In the genomic region with DNA sequence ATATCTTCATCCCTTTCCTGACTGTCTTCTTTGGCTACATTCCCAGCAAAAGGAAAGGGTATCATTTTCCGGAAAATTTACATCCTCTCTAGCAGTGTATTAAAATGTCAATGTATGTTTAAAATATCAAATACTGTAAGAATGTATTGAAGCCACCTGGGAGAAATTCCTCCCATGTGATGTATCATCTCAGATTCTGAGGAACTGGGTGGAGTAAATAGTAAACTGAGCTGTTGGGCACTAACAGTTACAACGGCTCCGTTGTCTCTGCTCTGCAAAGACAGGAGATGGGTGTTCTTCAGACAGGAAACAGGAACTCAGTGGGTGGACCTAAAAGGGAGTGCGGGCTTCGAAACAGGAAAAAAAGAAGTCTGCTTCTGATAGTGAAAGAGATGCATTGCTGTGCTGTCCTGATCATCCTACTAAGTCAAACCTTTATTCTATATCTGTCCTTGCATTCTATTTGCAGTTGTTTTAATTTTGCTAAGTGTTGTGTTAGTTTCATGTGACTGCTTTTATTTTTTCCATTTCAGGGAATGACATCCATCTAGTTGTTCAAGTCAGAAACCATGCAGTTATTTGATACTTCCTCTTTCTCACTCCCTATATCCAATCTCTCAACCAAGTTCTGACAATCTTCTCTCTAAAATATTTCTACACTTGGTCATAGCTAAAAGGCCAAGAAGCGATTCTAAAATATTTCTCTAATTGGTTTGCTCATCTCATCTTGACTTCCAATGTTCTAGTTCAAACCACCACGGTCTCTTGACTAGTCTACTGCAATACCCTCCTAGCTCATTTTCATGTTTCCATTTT, we compare ENCODE assay signal across 9 cellular contexts. TPM values are rescaled to one million over a fixed set of nuclear protein-coding genes. Genes with fewer than 3 reads are reported as not detected.
DNase-seq lines count a peak whose midpoint lies in the region; ATAC-seq, FAIRE-seq and TF ChIP-seq lines count a peak whose summit lies in the region.
"Had no signal": no experiment of that assay in that cellular context is flagged by ENCODE, and none has a peak within 500 bp of the region (broad histone marks: within the 10 kb centered on the region; RNA-seq: fewer than 3 reads in every experiment).

No MANE protein-coding gene starts in this region.

- peak; percentile 35 for ATAC-seq in GM21528 (IDR thresholded peaks at IDR 0.05; ENCODE audit: low FRiP score, unreplicated experiment)

- no peaks in the 10 kb centered on the region for H3K36me3 Mint-ChIP-seq in osteocyte (ENCODE audit: unreplicated experiment)

- H3K4me3 ChIP-seq in NB4 (ENCODE audit: low read depth, low read length) (peak overlapping the region; percentile 54), bronchial epithelial cell (ENCODE audit: low read depth, low read length) (no peak overlapping the region)

- no peaks in the 10 kb centered on the region for H3K36me3 ChIP-seq in bronchial epithelial cell (ENCODE audit: control insufficient read depth, insufficient read depth, low read length)

- H3K27me3 Mint-ChIP-seq in osteocyte (ENCODE audit: unreplicated experiment), result no peaks in the 10 kb centered on the region

- peak; percentile 46 for TF ChIP-seq POLR2A in NB4 (IDR thresholded peaks at IDR 0.05; ENCODE audit: extremely low read depth, insufficient read length)

- no peak for TF ChIP-seq CTCF in NB4 (IDR thresholded peaks at IDR 0.05; ENCODE audit: low read depth, low read length)
- no peak for TF ChIP-seq CTCF in bronchial epithelial cell (IDR thresholded peaks at IDR 0.05; ENCODE audit: insufficient read depth, low read length, severe bottlenecking)
- no peak for TF ChIP-seq CTCF in osteocyte (IDR thresholded peaks at IDR 0.05)

- peak overlapping the region; percentile 87 for H3K27ac Mint-ChIP-seq in osteocyte (ENCODE audit: unreplicated experiment)

- peak; percentile 85 for DNase-seq in GDM1 (lab: John Stamatoyannopoulos, UW)
- peak; percentile 96 for DNase-seq in NB4 (ENCODE audit: low read depth)
- peak; percentile 80 for DNase-seq in bronchial epithelial cell (ENCODE audit: low read depth)
- DNase-seq in osteocyte (ENCODE audit: extremely low spot score, unreplicated experiment), result no peak
- no peak for DNase-seq in NCI-H526 treated with DMSO at 0.1 percent for 48 hours (lab: John Stamatoyannopoulos, UW)
- DNase-seq in effector CD8-positive, alpha-beta T cell (lab: John Stamatoyannopoulos, UW), result no peak
- no peak for DNase-seq in NCI-H510A (lab: John Stamatoyannopoulos, UW)

- FAIRE-seq in bronchial epithelial cell (lab: Jason Lieb, UNC), result no peak

- peaks cover 17% of the 10 kb centered on the region for H3K4me1 Mint-ChIP-seq in osteocyte (ENCODE audit: unreplicated experiment)

- peaks cover 4% of the 10 kb centered on the region for H3K9me3 Mint-ChIP-seq in osteocyte (ENCODE audit: unreplicated experiment)

- no peaks in the 10 kb centered on the region for H3K27me3 ChIP-seq in bronchial epithelial cell (ENCODE audit: control insufficient read depth, insufficient read depth, low read length)

- peak overlapping the region; percentile 67 for H3K4me3 Mint-ChIP-seq in osteocyte (ENCODE audit: unreplicated experiment)

RNA-seq across cellular contexts. Expression of a gene that starts 19.4 kb away (rescaled TPM):
- total RNA-seq in bronchial epithelial cell, result 0.51 and 1.1 TPM in 2 replicates
- 15.8 and 17.7 TPM in 2 replicates for total RNA-seq in osteocyte

RNA-seq across cellular contexts. Expression of a gene that starts 20.2 kb away (rescaled TPM):
- total RNA-seq in bronchial epithelial cell, result 0.13 and 0.53 TPM in 2 replicates
- total RNA-seq in osteocyte, result 58.1 and 62.1 TPM in 2 replicates

RNA-seq across cellular contexts. Expression of a gene that starts 44.2 kb away (rescaled TPM):
- total RNA-seq in bronchial epithelial cell, result 29.1 and 67.7 TPM in 2 replicates
- 32.0 and 32.3 TPM in 2 replicates for total RNA-seq in osteocyte

RNA-seq across cellular contexts. Expression of a gene that starts 44.4 kb away (rescaled TPM):
- total RNA-seq in bronchial epithelial cell (176 and 198 TPM in 2 replicates), osteocyte (96.3 and 97.1 TPM in 2 replicates)

RNA-seq across cellular contexts. Expression of a gene that starts 47.9 kb away (rescaled TPM):
- total RNA-seq in bronchial epithelial cell (1.6 and 5.6 TPM in 2 replicates), osteocyte (0.26 and 0.32 TPM in 2 replicates)
- total RNA-seq: subcutaneous adipose tissue had no signal

Comparison
In these comparisons a context has a peak if more than half of its experiments do, and no peak if none do; other contexts are left out.
1. DNase-seq: peak in GDM1 (single experiment), NB4 (single experiment) and bronchial epithelial cell (single experiment); none in osteocyte (single experiment), NCI-H526 treated with DMSO at 0.1 percent for 48 hours (single experiment), effector CD8-positive, alpha-beta T cell (single experiment) and NCI-H510A (single experiment).
2. RNA of a gene that starts 20.2 kb away (total RNA-seq): 58.1 to 62.1 TPM in osteocyte; 0.13 to 0.53 TPM in bronchial epithelial cell; every median in the first group is over 10 times any median in the second.